Comparison of ENCODE assay signal across 8 cellular contexts in genomic region chr1:5745776-5746610, GRCh38.
DNase-seq lines count a peak whose midpoint lies in the region; ATAC-seq, FAIRE-seq and TF ChIP-seq lines count a peak whose summit lies in the region.

No MANE protein-coding gene starts in this region.

- H3K36me3 ChIP-seq in Karpas-422 (ENCODE audit: insufficient read depth, low read length): no peaks in the 10 kb centered on the region
- no peaks in the 10 kb centered on the region for H3K36me3 ChIP-seq in cardiac muscle cell

- no peak for TF ChIP-seq POLR2A in A549 (IDR thresholded peaks at IDR 0.05; ENCODE audit: low read length)

- H3K9me2 ChIP-seq in Karpas-422 (replicated peaks; ENCODE audit: insufficient read depth, low read length): no peaks in the 10 kb centered on the region

- POLR2A ChIA-PET in A549 (lab: Yijun Ruan, JAX): no interaction called here

- 0% methylated on average over 5 of the region's 21 CpGs for WGBS in A549 (ENCODE audit: missing lambda C conversion rate)

- TF ChIP-seq CTCF in A549 (IDR thresholded peaks at IDR 0.05): peak; percentile 73
- TF ChIP-seq CTCF in GM13976 (IDR thresholded peaks at IDR 0.05; ENCODE audit: borderline replicate concordance, control extremely low read depth, extremely low read depth, insufficient read depth, missing control alignments): peak; percentile 94
- peak; percentile 95 for TF ChIP-seq CTCF in cardiac muscle cell (IDR thresholded peaks at IDR 0.05; ENCODE audit: low read depth, low read length)

- H3K27me3 ChIP-seq in Karpas-422 (ENCODE audit: low read length) (no peaks in the 10 kb centered on the region), cardiac muscle cell (peaks cover 14% of the 10 kb centered on the region)

- H3K9ac ChIP-seq in Karpas-422 (ENCODE audit: low read length): no peak overlapping the region

- no peak for TF ChIP-seq EP300 in A549 (IDR thresholded peaks at IDR 0.05)

- H3K4me3 ChIP-seq in A549: no peak overlapping the region
- no peak overlapping the region for H3K4me3 ChIP-seq in Karpas-422 (ENCODE audit: low read length)
- no peak overlapping the region for H3K4me3 ChIP-seq in cardiac muscle cell

- H3K4me2 ChIP-seq in A549: no peak overlapping the region
- H3K4me2 ChIP-seq in Karpas-422 (ENCODE audit: low read depth, low read length, poor library complexity, severe bottlenecking): no peak overlapping the region

- H3K9me3 ChIP-seq in A549: no peaks in the 10 kb centered on the region
- no peaks in the 10 kb centered on the region for H3K9me3 ChIP-seq in Karpas-422 (ENCODE audit: low read length)
- H3K9me3 ChIP-seq in cardiac muscle cell (ENCODE audit: low read depth): no peaks in the 10 kb centered on the region

- H4K20me1 ChIP-seq in Karpas-422 (ENCODE audit: insufficient read depth, low read depth, low read length): no peaks in the 10 kb centered on the region; the same call in 1 of the 2 replicates

- CTCF ChIA-PET in A549 (lab: Yijun Ruan, JAX): interaction anchor here (0.7 to 5.0 kb wide), 35 partner anchors 10 to 1839 kb away, joined by 3 to 53 read pairs (median 4); no protein-coding TSS in a partner anchor

- in situ Hi-C loops in GM13976 (cut with MboI; ENCODE audit: low sequenced_read_pairs, unreplicated experiment): no loop called here

- H3K27ac ChIP-seq in A549: no peak overlapping the region
- no peak overlapping the region for H3K27ac ChIP-seq in Karpas-422 (ENCODE audit: low read length)
- H3K27ac ChIP-seq in cardiac muscle cell: no peak overlapping the region

- TF ChIP-seq RAD21 in A549 (conservative IDR thresholded peaks at IDR 0.05 in 1 of 2, IDR thresholded peaks at IDR 0.05 in 1 of 2): peak; percentile 78 to 81

- H3K79me2 ChIP-seq in Karpas-422 (ENCODE audit: low read length): no peaks in the 10 kb centered on the region

- no peak for FAIRE-seq in A549 (lab: Jason Lieb, UNC)

- H3K4me1 ChIP-seq in A549: no peaks in the 10 kb centered on the region
- no peaks in the 10 kb centered on the region for H3K4me1 ChIP-seq in Karpas-422 (ENCODE audit: low read length)
- H3K4me1 ChIP-seq in cardiac muscle cell (ENCODE audit: low read depth): no peaks in the 10 kb centered on the region

- ATAC-seq in A549 (peak; percentile 79 to 97), SK-N-SH treated with all-trans-retinoic acid at 6 μM for 48 hours (peak; percentile 65; the same call in 2 of the 3 replicates), GM19035 (IDR thresholded peaks at IDR 0.05; ENCODE audit: unreplicated experiment) (no peak)

- DNase-seq in A549 (ENCODE audit: low read depth in 1 of 2, low spot score in 1 of 2): peak; percentile 71 to 80
- peak; percentile 91 for DNase-seq in GM13976 (ENCODE audit: low spot score)
- DNase-seq in Karpas-422: peak; percentile 88
- DNase-seq in activated naive CD4-positive, alpha-beta T cell treated with anti-CD3 and anti-CD28 coated beads, Interleukin-2, amount 50 U/mL, for 16 hours: peak; percentile 47
- DNase-seq in cardiac muscle cell (ENCODE audit: low read depth in 1 of 2, low spot score in 1 of 2): peak; percentile 73 to 83
- peak; percentile 8 for DNase-seq in pulmonary artery endothelial cell (ENCODE audit: low read depth, low spot score)

- no peak overlapping the region for H2AFZ ChIP-seq in Karpas-422 (ENCODE audit: low read length)

TF ChIP-seq in A549, 52 proteins besides CTCF, POLR2A, EP300 and RAD21:
- TF ChIP-seq, protein P1, sequence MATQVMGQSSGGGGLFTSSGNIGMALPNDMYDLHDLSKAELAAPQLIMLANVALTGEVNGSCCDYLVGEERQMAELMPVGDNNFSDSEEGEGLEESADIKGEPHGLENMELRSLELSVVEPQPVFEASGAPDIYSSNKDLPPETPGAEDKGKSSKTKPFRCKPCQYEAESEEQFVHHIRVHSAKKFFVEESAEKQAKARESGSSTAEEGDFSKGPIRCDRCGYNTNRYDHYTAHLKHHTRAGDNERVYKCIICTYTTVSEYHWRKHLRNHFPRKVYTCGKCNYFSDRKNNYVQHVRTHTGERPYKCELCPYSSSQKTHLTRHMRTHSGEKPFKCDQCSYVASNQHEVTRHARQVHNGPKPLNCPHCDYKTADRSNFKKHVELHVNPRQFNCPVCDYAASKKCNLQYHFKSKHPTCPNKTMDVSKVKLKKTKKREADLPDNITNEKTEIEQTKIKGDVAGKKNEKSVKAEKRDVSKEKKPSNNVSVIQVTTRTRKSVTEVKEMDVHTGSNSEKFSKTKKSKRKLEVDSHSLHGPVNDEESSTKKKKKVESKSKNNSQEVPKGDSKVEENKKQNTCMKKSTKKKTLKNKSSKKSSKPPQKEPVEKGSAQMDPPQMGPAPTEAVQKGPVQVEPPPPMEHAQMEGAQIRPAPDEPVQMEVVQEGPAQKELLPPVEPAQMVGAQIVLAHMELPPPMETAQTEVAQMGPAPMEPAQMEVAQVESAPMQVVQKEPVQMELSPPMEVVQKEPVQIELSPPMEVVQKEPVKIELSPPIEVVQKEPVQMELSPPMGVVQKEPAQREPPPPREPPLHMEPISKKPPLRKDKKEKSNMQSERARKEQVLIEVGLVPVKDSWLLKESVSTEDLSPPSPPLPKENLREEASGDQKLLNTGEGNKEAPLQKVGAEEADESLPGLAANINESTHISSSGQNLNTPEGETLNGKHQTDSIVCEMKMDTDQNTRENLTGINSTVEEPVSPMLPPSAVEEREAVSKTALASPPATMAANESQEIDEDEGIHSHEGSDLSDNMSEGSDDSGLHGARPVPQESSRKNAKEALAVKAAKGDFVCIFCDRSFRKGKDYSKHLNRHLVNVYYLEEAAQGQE (IDR thresholded peaks at IDR 0.05): no peak
- peak; percentile 72 for TF ChIP-seq SMC3 (IDR thresholded peaks at IDR 0.05)

TF ChIP-seq in SK-N-SH treated with all-trans-retinoic acid at 6 μM for 48 hours, 23 proteins besides CTCF, POLR2A, EP300 and RAD21 (continues in another document):
- TF ChIP-seq ESRRG (CRISPR knock-in tag; IDR thresholded peaks at IDR 0.05) (no peak), CREB5 (CRISPR knock-in tag; IDR thresholded peaks at IDR 0.05; ENCODE audit: low read depth) (no peak), SNAI2 (CRISPR knock-in tag; IDR thresholded peaks at IDR 0.05) (no peak), TOX (CRISPR knock-in tag; IDR thresholded peaks at IDR 0.05; ENCODE audit: borderline replicate concordance) (no peak), ISL1 (CRISPR knock-in tag; IDR thresholded peaks at IDR 0.05) (no peak), GLIS3 (CRISPR knock-in tag; IDR thresholded peaks at IDR 0.05) (no peak), CSDC2 (CRISPR knock-in tag; IDR thresholded peaks at IDR 0.05) (no peak)
- TF ChIP-seq, protein P2, sequence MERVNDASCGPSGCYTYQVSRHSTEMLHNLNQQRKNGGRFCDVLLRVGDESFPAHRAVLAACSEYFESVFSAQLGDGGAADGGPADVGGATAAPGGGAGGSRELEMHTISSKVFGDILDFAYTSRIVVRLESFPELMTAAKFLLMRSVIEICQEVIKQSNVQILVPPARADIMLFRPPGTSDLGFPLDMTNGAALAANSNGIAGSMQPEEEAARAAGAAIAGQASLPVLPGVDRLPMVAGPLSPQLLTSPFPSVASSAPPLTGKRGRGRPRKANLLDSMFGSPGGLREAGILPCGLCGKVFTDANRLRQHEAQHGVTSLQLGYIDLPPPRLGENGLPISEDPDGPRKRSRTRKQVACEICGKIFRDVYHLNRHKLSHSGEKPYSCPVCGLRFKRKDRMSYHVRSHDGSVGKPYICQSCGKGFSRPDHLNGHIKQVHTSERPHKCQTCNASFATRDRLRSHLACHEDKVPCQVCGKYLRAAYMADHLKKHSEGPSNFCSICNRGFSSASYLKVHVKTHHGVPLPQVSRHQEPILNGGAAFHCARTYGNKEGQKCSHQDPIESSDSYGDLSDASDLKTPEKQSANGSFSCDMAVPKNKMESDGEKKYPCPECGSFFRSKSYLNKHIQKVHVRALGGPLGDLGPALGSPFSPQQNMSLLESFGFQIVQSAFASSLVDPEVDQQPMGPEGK (CRISPR knock-in tag; IDR thresholded peaks at IDR 0.05; ENCODE audit: borderline replicate concordance): no peak
- TF ChIP-seq, protein P3, sequence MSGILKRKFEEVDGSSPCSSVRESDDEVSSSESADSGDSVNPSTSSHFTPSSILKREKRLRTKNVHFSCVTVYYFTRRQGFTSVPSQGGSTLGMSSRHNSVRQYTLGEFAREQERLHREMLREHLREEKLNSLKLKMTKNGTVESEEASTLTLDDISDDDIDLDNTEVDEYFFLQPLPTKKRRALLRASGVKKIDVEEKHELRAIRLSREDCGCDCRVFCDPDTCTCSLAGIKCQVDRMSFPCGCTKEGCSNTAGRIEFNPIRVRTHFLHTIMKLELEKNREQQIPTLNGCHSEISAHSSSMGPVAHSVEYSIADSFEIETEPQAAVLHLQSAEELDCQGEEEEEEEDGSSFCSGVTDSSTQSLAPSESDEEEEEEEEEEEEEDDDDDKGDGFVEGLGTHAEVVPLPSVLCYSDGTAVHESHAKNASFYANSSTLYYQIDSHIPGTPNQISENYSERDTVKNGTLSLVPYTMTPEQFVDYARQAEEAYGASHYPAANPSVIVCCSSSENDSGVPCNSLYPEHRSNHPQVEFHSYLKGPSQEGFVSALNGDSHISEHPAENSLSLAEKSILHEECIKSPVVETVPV (CRISPR knock-in tag; IDR thresholded peaks at IDR 0.05): no peak

Comparison
In these comparisons a context has a peak if more than half of its experiments do, and no peak if none do; other contexts are left out.
1. DNase-seq: peak in every context shown above with its lines; median percentile 91 in GM13976; 88 in Karpas-422; 78 in cardiac muscle cell; 76 in A549; 47 in activated naive CD4-positive, alpha-beta T cell treated with anti-CD3 and anti-CD28 coated beads, Interleukin-2, amount 50 U/mL, for 16 hours; 8 in pulmonary artery endothelial cell.